In genomic region chr6:30721198-30722024, GRCh38 we compare ENCODE assay signal across 9 cellular contexts. TPM values are rescaled to one million over a fixed set of nuclear protein-coding genes. Genes with fewer than 3 reads are reported as not detected.
A peak's percentile ranks its signal among the peaks of the same experiment; 100 is the strongest.
DNase-seq lines count a peak whose midpoint lies in the region; ATAC-seq and FAIRE-seq lines count a peak whose summit lies in the region.
"Had no signal": no experiment of that assay in that cellular context is flagged by ENCODE, and none has a peak within 500 bp of the region (broad histone marks: within the 10 kb centered on the region; RNA-seq: fewer than 3 reads in every experiment).

No MANE protein-coding gene starts in this region.

- H3K27me3 ChIP-seq in right cardiac atrium (ENCODE audit: control insufficient read depth, insufficient read depth): no peaks in the 10 kb centered on the region

- intact Hi-C loops in right cardiac atrium (cut with DNase I): loop anchor here (1.0 to 2.0 kb wide), 5 partner anchors 35 to 43 kb away; partner anchors contain the start of gene PPP1R18 (in 1 of the 4)

- peak overlapping the region; percentile 98 for H3K4me3 ChIP-seq in right cardiac atrium (ENCODE audit: low read length)

- FAIRE-seq in urothelium cell line (lab: Jason Lieb, UNC): no peak
- FAIRE-seq: islet of Langerhans had no signal

- WGBS in right cardiac atrium: under 1% methylated on average over 71 of the region's 71 CpGs

- DNase-seq in COR-L47 (lab: John Stamatoyannopoulos, UW) (peak; percentile 92), GOT3 (lab: John Stamatoyannopoulos, UW) (peak; percentile 78), NCI-H187 (lab: John Stamatoyannopoulos, UW) (peak; percentile 77 to 90), T-helper 2 cell (peak; percentile 92 to 96 (median 94)), right cardiac atrium (peak; percentile 94 to 98 (median 97)), putamen (ENCODE audit: low spot score) (peak; percentile 90), urothelium cell line (ENCODE audit: low spot score) (peak; percentile 88)

- H3K27ac ChIP-seq in angular gyrus (ENCODE audit: low read depth, low read length) (peak overlapping the region; percentile 95), right cardiac atrium (ENCODE audit: low read length) (peak overlapping the region; percentile 96)

- H3K9me3 ChIP-seq in right cardiac atrium (ENCODE audit: control insufficient read depth, low read length): no peaks in the 10 kb centered on the region

- ATAC-seq in right cardiac atrium: peak; percentile 77 to 79

- peaks cover 3% of the 10 kb centered on the region for H3K4me1 ChIP-seq in right cardiac atrium (ENCODE audit: control insufficient read depth, insufficient read depth, low read length)

RNA-seq across cellular contexts. Expression of gene TUBB, which starts 1.3 kb away (rescaled TPM):
- 100 to 1,000 TPM; 130 to 250 (median 200) TPM for total RNA-seq in right cardiac atrium
- polyA plus RNA-seq in right cardiac atrium: 170 TPM

RNA-seq across cellular contexts. Expression of gene MDC1, which starts 4.3 kb away (rescaled TPM):
- total RNA-seq in right cardiac atrium: 10 to 100 TPM; 20.7 to 26.6 (median 24.2) TPM
- 11.1 TPM for polyA plus RNA-seq in right cardiac atrium

RNA-seq across cellular contexts. Expression of gene FLOT1, which starts 21.1 kb away (rescaled TPM):
- total RNA-seq in right cardiac atrium: 100 to 1,000 TPM; 180 to 208 (median 199) TPM
- 264 TPM for polyA plus RNA-seq in right cardiac atrium

RNA-seq across cellular contexts. Expression of gene IER3, which starts 22.9 kb away (rescaled TPM):
- 10 to 100 TPM; 22.4 to 60.2 (median 34.1) TPM for total RNA-seq in right cardiac atrium
- 63.6 TPM for polyA plus RNA-seq in right cardiac atrium

RNA-seq across cellular contexts. Expression of gene NRM, which starts 30.6 kb away (rescaled TPM):
- total RNA-seq in right cardiac atrium: 1 to 10 TPM; 2.5 to 5.8 (median 5.0) TPM
- 5.3 TPM for polyA plus RNA-seq in right cardiac atrium

Comparison
In these comparisons a context has a peak if more than half of its experiments do, and no peak if none do; other contexts are left out.
1. Peak in every context shown above with its lines: DNase-seq, ATAC-seq, H3K4me3 ChIP-seq and H3K27ac ChIP-seq.